ENCODE assay signal across 26 cellular contexts in the genomic region with DNA sequence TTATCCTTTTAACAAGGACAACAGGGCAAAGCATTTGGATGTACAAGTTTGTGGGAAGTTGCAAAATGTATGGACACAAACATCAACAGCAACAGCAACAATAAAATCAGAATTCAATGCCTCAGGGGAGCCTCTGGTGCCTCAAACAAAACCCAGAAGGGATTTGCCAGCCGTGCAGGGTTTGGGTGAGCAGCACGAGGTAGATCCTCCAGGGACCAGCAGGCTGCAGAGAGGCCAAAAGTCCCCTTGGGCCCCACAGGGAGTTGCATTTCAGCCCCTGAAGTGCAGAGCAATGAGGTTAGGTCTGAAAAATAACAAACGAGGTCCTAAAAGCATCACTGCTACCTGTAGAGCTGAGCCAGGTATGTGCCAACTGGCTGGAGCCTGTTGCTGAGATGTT. TPM values are rescaled to one million over a fixed set of nuclear protein-coding genes. Genes with fewer than 3 reads are reported as not detected.
"Had no signal": no experiment of that assay in that cellular context is flagged by ENCODE, and none has a peak within 500 bp of the region (broad histone marks: within the 10 kb centered on the region; RNA-seq: fewer than 3 reads in every experiment).

No MANE protein-coding gene starts in this region.

- H3K4me1 ChIP-seq: heart left ventricle, left lung, lower lobe of right lung, neural progenitor cell, right atrium auricular region, right lobe of liver, suprapubic skin, tibial artery, uterus had no signal

- H3K36me3 ChIP-seq: heart left ventricle, left lung, lower lobe of right lung, neural progenitor cell, ovary, right atrium auricular region, right lobe of liver, suprapubic skin, thoracic aorta, tibial artery, uterus had no signal

- H3K27ac ChIP-seq: heart left ventricle, hepatocyte, left lung, lower lobe of right lung, neural progenitor cell, ovary, right atrium auricular region, right lobe of liver, suprapubic skin, thoracic aorta, tibial artery, uterus had no signal

- H3K79me2 ChIP-seq: hepatocyte had no signal

- H3K4me3 ChIP-seq: heart left ventricle, hepatocyte, left lung, lower lobe of right lung, neural progenitor cell, ovary, right atrium auricular region, right lobe of liver, smooth muscle cell, suprapubic skin, thoracic aorta, tibial artery, uterus had no signal

- DNase-seq: heart left ventricle; kidney; left colon; left lung; lower lobe of right lung; mammary epithelial cell; mesendoderm; naive B cell; natural killer cell; nephron progenitor cell; ovary; right lobe of liver; stimulated activated CD4-positive, alpha-beta T cell treated with anti-CD3 and anti-CD28 coated beads, Interleukin-1b, Interleukin-23, amount 100 ng/mL, for 48 hours; stimulated activated CD4-positive, alpha-beta T cell treated with anti-CD3 and anti-CD28 coated beads, Interleukin-2, amount 100 ng/mL, for 48 hours; stimulated activated CD4-positive, alpha-beta T cell treated with anti-CD3 and anti-CD28 coated beads, Interleukin-4, amount 100 ng/mL, for 4 hours; stimulated activated CD8-positive, alpha-beta memory T cell treated with anti-CD3 and anti-CD28 coated beads, Interleukin-4, amount 100 ng/mL, for 48 hours; stimulated activated naive CD4-positive, alpha-beta T cell; uterus had no signal

- H3K4me2 ChIP-seq: hepatocyte, neural progenitor cell, smooth muscle cell had no signal

- H3K9me3 ChIP-seq: heart left ventricle, left lung, lower lobe of right lung, ovary, right atrium auricular region, right lobe of liver, suprapubic skin, thoracic aorta, tibial artery, uterus had no signal

- FAIRE-seq: kidney had no signal

- H3K9ac ChIP-seq: neural progenitor cell had no signal

- H3K27me3 ChIP-seq: heart left ventricle, hepatocyte, left lung, neural progenitor cell, ovary, right atrium auricular region, right lobe of liver, uterus had no signal

- ATAC-seq: heart left ventricle, left colon, left lung, lower lobe of right lung, natural killer cell, right lobe of liver had no signal

- H2AFZ ChIP-seq: hepatocyte, neural progenitor cell had no signal

RNA-seq across cellular contexts. Expression of gene CPXM2, which starts 51.7 kb away (rescaled TPM):
- total RNA-seq: mononuclear cell, natural killer cell had no signal
- polyA plus RNA-seq: mammary epithelial cell had no signal
